In genomic region chr1:174217787-174218574, GRCh38 we compare ENCODE assay signal across 8 cellular contexts. TPM values are rescaled to one million over a fixed set of nuclear protein-coding genes. Genes with fewer than 3 reads are reported as not detected.
DNase-seq lines count a peak whose midpoint lies in the region; ATAC-seq and TF ChIP-seq lines count a peak whose summit lies in the region.

No MANE protein-coding gene starts in this region.

- no peaks in the 10 kb centered on the region for H3K27me3 Mint-ChIP-seq in stimulated activated naive CD8-positive, alpha-beta T cell treated with anti-CD3 and anti-CD28 coated beads, Interleukin-15, amount 100 ng/mL, for 72 hours
- H3K27me3 Mint-ChIP-seq in neural crest cell (ENCODE audit: low read depth): no peaks in the 10 kb centered on the region

- no peaks in the 10 kb centered on the region for H3K4me1 Mint-ChIP-seq in stimulated activated naive CD8-positive, alpha-beta T cell treated with anti-CD3 and anti-CD28 coated beads, Interleukin-15, amount 100 ng/mL, for 72 hours
- H3K4me1 Mint-ChIP-seq in neural crest cell: no peaks in the 10 kb centered on the region

- ATAC-seq in stimulated activated naive CD8-positive, alpha-beta T cell treated with anti-CD3 and anti-CD28 coated beads, Interleukin-15, amount 100 ng/mL, for 72 hours: peak; percentile 61
- ATAC-seq in stimulated activated naive CD8-positive, alpha-beta T cell treated with anti-CD3 and anti-CD28 coated beads, Interleukin-15, Interleukin-2, amounts not matched to agents 100 U/mL and 50 U/mL, for 24 hours: no peak
- ATAC-seq in HG03565 (IDR thresholded peaks at IDR 0.05; ENCODE audit: unreplicated experiment) (peak; percentile 41), esophagus mucosa (peak; percentile 50), GM18505 (IDR thresholded peaks at IDR 0.05; ENCODE audit: unreplicated experiment) (no peak), HG03097 (IDR thresholded peaks at IDR 0.05; ENCODE audit: low FRiP score, unreplicated experiment) (no peak)

- no peak for DNase-seq in stimulated activated naive CD8-positive, alpha-beta T cell treated with anti-CD3 and anti-CD28 coated beads, Interleukin-15, amount 100 ng/mL, for 72 hours
- no peak for DNase-seq in stimulated activated naive CD8-positive, alpha-beta T cell treated with anti-CD3 and anti-CD28 coated beads, Interleukin-15, Interleukin-2, amounts not matched to agents 100 U/mL and 50 U/mL, for 24 hours
- DNase-seq in RPMI7951 (ENCODE audit: low read depth) (peak; percentile 34), neural crest cell (ENCODE audit: low read depth, low spot score) (no peak)

- peaks cover 0 to 5% of the 10 kb centered on the region in 2 donors for H3K9me3 Mint-ChIP-seq in stimulated activated naive CD8-positive, alpha-beta T cell treated with anti-CD3 and anti-CD28 coated beads, Interleukin-15, amount 100 ng/mL, for 72 hours
- peaks cover 3% of the 10 kb centered on the region for H3K9me3 Mint-ChIP-seq in neural crest cell

- peak; percentile 82 for TF ChIP-seq CTCF in neural crest cell (conservative IDR thresholded peaks at IDR 0.05)

- H3K4me3 Mint-ChIP-seq in stimulated activated naive CD8-positive, alpha-beta T cell treated with anti-CD3 and anti-CD28 coated beads, Interleukin-15, amount 100 ng/mL, for 72 hours: no peak overlapping the region
- no peak overlapping the region for H3K4me3 Mint-ChIP-seq in neural crest cell

- no peak overlapping the region for H3K27ac Mint-ChIP-seq in stimulated activated naive CD8-positive, alpha-beta T cell treated with anti-CD3 and anti-CD28 coated beads, Interleukin-15, amount 100 ng/mL, for 72 hours
- no peak overlapping the region for H3K27ac Mint-ChIP-seq in neural crest cell (ENCODE audit: unreplicated experiment)

- peaks cover 6% of the 10 kb centered on the region for H3K36me3 Mint-ChIP-seq in neural crest cell (ENCODE audit: low read depth)

- no peak for TF ChIP-seq POLR2A in GM18505 (IDR thresholded peaks at IDR 0.05; ENCODE audit: borderline replicate concordance, extremely low read depth, insufficient read depth, insufficient read length)

RNA-seq across cellular contexts. Expression of gene RABGAP1L, which starts 58.7 kb away (rescaled TPM):
- total RNA-seq in RPMI7951 (2014; rRNA removed; shearing (Covaris generic)): 13.5 and 17.2 TPM in 2 replicates
- total RNA-seq in esophagus mucosa: 25.3 TPM
- total RNA-seq in neural crest cell: 23.1 and 25.6 TPM in 2 replicates

Comparison
In these comparisons a context has a peak if more than half of its experiments do, and no peak if none do; other contexts are left out.
1. ATAC-seq: peak in stimulated activated naive CD8-positive, alpha-beta T cell treated with anti-CD3 and anti-CD28 coated beads, Interleukin-15, amount 100 ng/mL, for 72 hours (single experiment), HG03565 (single experiment) and esophagus mucosa (single experiment); none in stimulated activated naive CD8-positive, alpha-beta T cell treated with anti-CD3 and anti-CD28 coated beads, Interleukin-15, Interleukin-2, amounts not matched to agents 100 U/mL and 50 U/mL, for 24 hours (single experiment), GM18505 (single experiment) and HG03097 (single experiment).